Comparison of ENCODE assay signal across 8 cellular contexts in the genomic region with DNA sequence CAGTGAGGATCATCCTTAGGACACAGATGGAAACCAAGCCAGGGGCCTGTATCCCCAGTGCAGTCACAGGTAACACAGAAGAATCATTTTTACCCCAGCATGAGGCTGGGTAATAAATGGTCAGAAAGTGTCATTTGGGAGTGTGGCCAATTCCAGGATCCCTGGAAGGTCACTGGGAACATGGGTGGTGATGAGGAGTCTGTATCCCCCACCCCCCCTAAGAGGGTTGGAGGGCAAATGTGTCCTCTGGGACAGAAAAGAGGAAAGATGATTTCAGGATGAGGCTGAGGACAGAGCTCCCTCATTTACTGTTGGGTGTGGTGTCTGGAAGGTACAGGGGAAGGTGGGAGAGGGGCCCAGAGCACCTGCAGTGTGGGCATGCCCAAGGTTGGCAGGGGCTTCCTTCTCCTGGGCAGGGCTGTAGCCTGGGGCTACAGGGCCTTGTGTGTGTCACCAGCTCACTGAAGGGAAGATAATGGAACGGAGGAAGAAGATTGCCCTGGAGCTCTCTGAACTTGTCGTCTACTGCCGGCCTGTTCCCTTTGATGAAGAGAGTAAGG. TPM values are rescaled to one million over a fixed set of nuclear protein-coding genes. Genes with fewer than 3 reads are reported as not detected.
DNase-seq lines count a peak whose midpoint lies in the region; ATAC-seq, FAIRE-seq and TF ChIP-seq lines count a peak whose summit lies in the region.

No MANE protein-coding gene starts in this region.

- no peak overlapping the region for H3K4me3 ChIP-seq in astrocyte (ENCODE audit: insufficient read depth, low read depth, low read length)
- no peak overlapping the region for H3K4me3 ChIP-seq in lung
- H3K4me3 ChIP-seq in thyroid gland (replicated peaks in 1 of 3) = no peak overlapping the region

- H3K4me3 Mint-ChIP-seq in astrocyte (ENCODE audit: unreplicated experiment) = no peak overlapping the region

- WGBS in lung, 2 donors = 60 to 92% methylated on average over 3 of the region's 3 CpGs
- 73 to 93% methylated on average over 3 of the region's 3 CpGs for WGBS in thyroid gland, 2 donors

- FAIRE-seq in astrocyte (lab: Jason Lieb, UNC) = no peak

- peaks cover 19% of the 10 kb centered on the region for H3K4me1 Mint-ChIP-seq in astrocyte (ENCODE audit: low read depth, unreplicated experiment)

- DNase-seq in activated T-cell treated with anti-CD3 and anti-CD28 coated beads, Interleukin-2, amount 50 U/mL, for 1 hour = peak; percentile 13
- DNase-seq in activated T-cell treated with anti-CD3 and anti-CD28 coated beads for 4 hours (no peak), astrocyte (ENCODE audit: low read depth) (no peak), lung (ENCODE audit: low spot score) (no peak), thyroid gland (peak in 1 of 2 donors; percentile 2), CD1c-positive myeloid dendritic cell (ENCODE audit: extremely low spot score) (no peak), NCI-H1417 (lab: John Stamatoyannopoulos, UW) (no peak), NCI-H2227 (lab: John Stamatoyannopoulos, UW; ENCODE audit: unreplicated experiment) (no peak)

- peaks cover 15% of the 10 kb centered on the region for H3K4me1 ChIP-seq in astrocyte (ENCODE audit: insufficient read depth, low read length)
- peaks cover 0 to 6% of the 10 kb centered on the region in 2 donors for H3K4me1 ChIP-seq in lung (ENCODE audit: control insufficient read depth in 2 of 2, insufficient read depth in 2 of 2, low read length in 2 of 2)
- H3K4me1 ChIP-seq in thyroid gland = peaks cover 3 to 24% of the 10 kb centered on the region in 2 donors

- H3K79me2 ChIP-seq in astrocyte (ENCODE audit: insufficient read depth, low read length) = no peaks in the 10 kb centered on the region

- intact Hi-C loops in thyroid gland (cut with DNase I) = loop anchor here (2.0 to 5.0 kb wide), 2 partner anchors 35 to 167 kb away; a partner anchor contains a TSS

- no peaks in the 10 kb centered on the region for H3K9me3 ChIP-seq in astrocyte (ENCODE audit: insufficient read depth, low read depth, low read length)
- no peaks in the 10 kb centered on the region for H3K9me3 ChIP-seq in lung (ENCODE audit: control insufficient read depth in 2 of 2, insufficient read depth in 1 of 2, low read length in 1 of 2)
- H3K9me3 ChIP-seq in thyroid gland = no peaks in the 10 kb centered on the region

- H4K20me1 ChIP-seq in astrocyte (ENCODE audit: insufficient read depth, low read length) = peaks cover 59% of the 10 kb centered on the region

- H3K36me3 ChIP-seq in astrocyte (ENCODE audit: insufficient read depth, low read length) = peaks cover 54% of the 10 kb centered on the region
- peaks cover 5 to 68% of the 10 kb centered on the region in 2 donors for H3K36me3 ChIP-seq in lung (ENCODE audit: control insufficient read depth in 2 of 2, insufficient read depth in 2 of 2, low read length in 2 of 2)
- peaks cover 61 to 62% of the 10 kb centered on the region in 2 donors for H3K36me3 ChIP-seq in thyroid gland

- no peaks in the 10 kb centered on the region for H3K27me3 ChIP-seq in astrocyte (ENCODE audit: insufficient read depth, low read length)
- H3K27me3 ChIP-seq in lung (ENCODE audit: control insufficient read depth, insufficient read depth) = no peaks in the 10 kb centered on the region
- no peaks in the 10 kb centered on the region for H3K27me3 ChIP-seq in thyroid gland

- peak overlapping the region; percentile 58 for H3K27ac Mint-ChIP-seq in astrocyte (ENCODE audit: unreplicated experiment)

- H3K9ac ChIP-seq in astrocyte (ENCODE audit: low read length) = no peak overlapping the region

- peaks cover 51% of the 10 kb centered on the region for H3K36me3 Mint-ChIP-seq in astrocyte (ENCODE audit: low read depth, unreplicated experiment)

- H3K27me3 Mint-ChIP-seq in astrocyte (ENCODE audit: low read depth, unreplicated experiment) = no peaks in the 10 kb centered on the region

- no peak overlapping the region for H3K4me2 ChIP-seq in astrocyte (ENCODE audit: low read length)

- TF ChIP-seq CTCF in astrocyte (IDR thresholded peaks at IDR 0.05; ENCODE audit: insufficient read depth, low read depth, low read length) = no peak
- TF ChIP-seq CTCF in lung (IDR thresholded peaks at IDR 0.05; ENCODE audit: control extremely low read depth, extremely low read depth) = no peak
- TF ChIP-seq CTCF in thyroid gland (IDR thresholded peaks at IDR 0.05) = no peak

- H2AFZ ChIP-seq in astrocyte (ENCODE audit: low read depth, low read length) = no peak overlapping the region

- H3K27ac ChIP-seq in astrocyte (ENCODE audit: low read depth, low read length) (no peak overlapping the region), lung (ENCODE audit: low read depth in 1 of 2, low read length in 1 of 2) (peak overlapping the region; percentile 52 to 62), thyroid gland (peak overlapping the region in 2 of 3 donors; percentile 51 to 71)

- no peak for ATAC-seq in lung (ENCODE audit: insufficient read depth, low FRiP score)

- no peak for TF ChIP-seq POLR2A in thyroid gland (IDR thresholded peaks at IDR 0.05)

- no peaks in the 10 kb centered on the region for H3K9me3 Mint-ChIP-seq in astrocyte (ENCODE audit: unreplicated experiment)

RNA-seq across cellular contexts. Expression of a gene that starts 34.5 kb away (rescaled TPM):
- total RNA-seq in astrocyte = 99.6 and 129 TPM in 2 replicates
- 100 to 1,000 TPM in 1 of 2 donors, 10 to 100 TPM in 1; 89.7 to 154 TPM for total RNA-seq in lung
- 10 to 100 TPM; 29.6 to 44.5 TPM for polyA plus RNA-seq in lung
- total RNA-seq in thyroid gland = 100 to 1,000 TPM; 146 to 252 (median 164) TPM
